Comparison of ENCODE assay signal across 8 cellular contexts in the genomic region with DNA sequence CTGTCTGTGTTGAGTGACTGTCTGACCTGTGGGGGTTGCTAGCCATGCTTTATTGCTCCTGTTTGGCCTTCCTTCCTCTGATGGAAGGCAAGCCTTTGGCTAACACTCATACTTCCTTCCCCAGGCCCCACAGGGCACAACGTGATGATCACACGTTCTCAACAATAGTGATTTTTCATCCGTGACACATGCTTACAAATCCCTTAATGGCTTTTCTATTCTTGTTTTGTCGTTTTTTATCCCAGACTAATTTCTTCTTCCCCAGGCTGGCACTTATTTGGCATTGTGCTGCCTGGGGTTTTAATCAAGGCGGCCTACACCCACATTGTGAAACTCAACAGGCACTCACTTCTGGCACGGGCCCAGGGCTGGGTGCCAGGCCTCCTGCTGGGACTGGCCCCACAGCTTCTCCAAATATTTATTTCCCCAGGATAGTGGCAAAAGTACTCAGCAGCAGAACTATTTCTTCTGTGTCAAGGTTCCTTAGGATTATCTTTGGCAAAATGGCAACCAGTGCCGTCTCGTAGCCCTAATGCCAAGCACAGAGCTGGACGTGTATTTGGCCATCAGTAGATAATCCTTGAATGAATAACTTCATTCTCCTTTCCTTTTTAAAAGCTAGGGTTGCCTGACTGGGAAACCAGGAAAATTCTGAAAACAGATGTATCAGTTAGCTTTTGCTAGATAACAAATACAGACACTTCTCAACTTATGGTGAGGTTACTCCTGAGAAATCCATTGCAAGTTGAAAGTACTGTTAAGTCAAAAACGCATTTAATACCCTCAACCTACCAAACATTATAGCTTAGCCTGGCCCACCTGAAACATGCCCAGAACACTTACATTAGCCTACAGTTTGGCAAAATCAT. TPM values are rescaled to one million over a fixed set of nuclear protein-coding genes. Genes with fewer than 3 reads are reported as not detected.
DNase-seq lines count a peak whose midpoint lies in the region; ATAC-seq and TF ChIP-seq lines count a peak whose summit lies in the region.

No MANE protein-coding gene starts in this region.

- TF ChIP-seq CTCF in right atrium auricular region (IDR thresholded peaks at IDR 0.05): no peak

- H3K27ac Mint-ChIP-seq in activated naive CD8-positive, alpha-beta T cell treated with anti-CD3 and anti-CD28 coated beads, Interleukin-2, amount 10 ng/mL, durations not matched to agents 7 days and 5 days: peak overlapping the region; percentile 99
- peak overlapping the region; percentile 84 for H3K27ac Mint-ChIP-seq in stimulated activated memory B cell treated with anti-CD40 and anti-IgM and Interleukin-4, amounts not matched to agents 10 μg/mL and 1 μg/mL and 100 μg/mL, for 72 hours

- no peaks in the 10 kb centered on the region for H3K9me3 Mint-ChIP-seq in activated naive CD8-positive, alpha-beta T cell treated with anti-CD3 and anti-CD28 coated beads, Interleukin-2, amount 10 ng/mL, durations not matched to agents 7 days and 5 days
- H3K9me3 Mint-ChIP-seq in stimulated activated memory B cell treated with anti-CD40 and anti-IgM and Interleukin-4, amounts not matched to agents 10 μg/mL and 1 μg/mL and 100 μg/mL, for 72 hours: no peaks in the 10 kb centered on the region

- H3K4me1 Mint-ChIP-seq in activated naive CD8-positive, alpha-beta T cell treated with anti-CD3 and anti-CD28 coated beads, Interleukin-2, amount 10 ng/mL, durations not matched to agents 7 days and 5 days: peaks cover 74% of the 10 kb centered on the region
- peaks cover 80% of the 10 kb centered on the region for H3K4me1 Mint-ChIP-seq in stimulated activated memory B cell treated with anti-CD40 and anti-IgM and Interleukin-4, amounts not matched to agents 10 μg/mL and 1 μg/mL and 100 μg/mL, for 72 hours

- no peak overlapping the region for H3K4me3 ChIP-seq in right atrium auricular region

- H3K27ac ChIP-seq in right atrium auricular region: peak overlapping the region; percentile 17 to 46

- no peaks in the 10 kb centered on the region for H3K27me3 Mint-ChIP-seq in activated naive CD8-positive, alpha-beta T cell treated with anti-CD3 and anti-CD28 coated beads, Interleukin-2, amount 10 ng/mL, durations not matched to agents 7 days and 5 days
- H3K27me3 Mint-ChIP-seq in stimulated activated memory B cell treated with anti-CD40 and anti-IgM and Interleukin-4, amounts not matched to agents 10 μg/mL and 1 μg/mL and 100 μg/mL, for 72 hours: no peaks in the 10 kb centered on the region

- peaks cover 0 to 40% of the 10 kb centered on the region in 2 donors for H3K4me1 ChIP-seq in right atrium auricular region

- peaks cover 12% of the 10 kb centered on the region for H3K36me3 Mint-ChIP-seq in activated naive CD8-positive, alpha-beta T cell treated with anti-CD3 and anti-CD28 coated beads, Interleukin-2, amount 10 ng/mL, durations not matched to agents 7 days and 5 days
- H3K36me3 Mint-ChIP-seq in stimulated activated memory B cell treated with anti-CD40 and anti-IgM and Interleukin-4, amounts not matched to agents 10 μg/mL and 1 μg/mL and 100 μg/mL, for 72 hours: peaks cover 5% of the 10 kb centered on the region

- no peak for ATAC-seq in activated naive CD8-positive, alpha-beta T cell treated with anti-CD3 and anti-CD28 coated beads, Interleukin-2, amount 10 ng/mL, durations not matched to agents 7 days and 5 days (ENCODE audit: low read depth)
- ATAC-seq in stimulated activated memory B cell treated with anti-CD40 and anti-IgM and Interleukin-4, amounts not matched to agents 10 μg/mL and 1 μg/mL and 100 μg/mL, for 72 hours: no peak
- ATAC-seq in GM21717 (IDR thresholded peaks at IDR 0.05; ENCODE audit: unreplicated experiment): no peak
- ATAC-seq in HG03196 (IDR thresholded peaks at IDR 0.05; ENCODE audit: unreplicated experiment): no peak

- POLR2A ChIA-PET in activated naive CD8-positive, alpha-beta T cell treated with anti-CD3 and anti-CD28 coated beads, Interleukin-2, amount 10 ng/mL, durations not matched to agents 7 days and 5 days (lab: Charles Lee): interaction anchor here (0.7 to 4.8 kb wide), 6 partner anchors 7 to 38 kb away, joined by 3 to 85 read pairs (median 37); no protein-coding TSS in a partner anchor

- H3K4me3 Mint-ChIP-seq in activated naive CD8-positive, alpha-beta T cell treated with anti-CD3 and anti-CD28 coated beads, Interleukin-2, amount 10 ng/mL, durations not matched to agents 7 days and 5 days: no peak overlapping the region
- no peak overlapping the region for H3K4me3 Mint-ChIP-seq in stimulated activated memory B cell treated with anti-CD40 and anti-IgM and Interleukin-4, amounts not matched to agents 10 μg/mL and 1 μg/mL and 100 μg/mL, for 72 hours

- H3K9me3 ChIP-seq in right atrium auricular region: no peaks in the 10 kb centered on the region

- DNase-seq in COLO829 (ENCODE audit: low spot score): peak; percentile 77
- DNase-seq in M059J (ENCODE audit: low read depth): peak; percentile 95
- no peak for DNase-seq in activated naive CD8-positive, alpha-beta T cell treated with anti-CD3 and anti-CD28 coated beads, Interleukin-2, amount 10 ng/mL, durations not matched to agents 7 days and 5 days
- DNase-seq in right atrium auricular region (ENCODE audit: low spot score): peak; percentile 93
- DNase-seq in NCI-H1930 (lab: John Stamatoyannopoulos, UW): no peak

- no peaks in the 10 kb centered on the region for H3K27me3 ChIP-seq in right atrium auricular region

- no peaks in the 10 kb centered on the region for H3K36me3 ChIP-seq in right atrium auricular region

RNA-seq across cellular contexts. Expression of gene CMTM7, which starts 30.6 kb away (rescaled TPM):
- 13.3 and 14.7 TPM in 2 replicates for total RNA-seq in M059J (2014; rRNA removed; shearing (Covaris generic))
- total RNA-seq in activated naive CD8-positive, alpha-beta T cell treated with anti-CD3 and anti-CD28 coated beads, Interleukin-2, amount 10 ng/mL, durations not matched to agents 7 days and 5 days: 10 to 100 TPM; 45.3 to 49.0 TPM
- total RNA-seq in right atrium auricular region: 10 to 100 TPM in 1 of 2 donors, 1 to 10 TPM in 1; 8.2 to 10.5 TPM

Comparison
In these comparisons a context has a peak if more than half of its experiments do, and no peak if none do; other contexts are left out.
1. DNase-seq: peak in COLO829 (single experiment), M059J (single experiment) and right atrium auricular region (single experiment); none in activated naive CD8-positive, alpha-beta T cell treated with anti-CD3 and anti-CD28 coated beads, Interleukin-2, amount 10 ng/mL, durations not matched to agents 7 days and 5 days (single experiment) and NCI-H1930 (0 of 2).